ENCODE assay signal across 16 cellular contexts in the genomic region with DNA sequence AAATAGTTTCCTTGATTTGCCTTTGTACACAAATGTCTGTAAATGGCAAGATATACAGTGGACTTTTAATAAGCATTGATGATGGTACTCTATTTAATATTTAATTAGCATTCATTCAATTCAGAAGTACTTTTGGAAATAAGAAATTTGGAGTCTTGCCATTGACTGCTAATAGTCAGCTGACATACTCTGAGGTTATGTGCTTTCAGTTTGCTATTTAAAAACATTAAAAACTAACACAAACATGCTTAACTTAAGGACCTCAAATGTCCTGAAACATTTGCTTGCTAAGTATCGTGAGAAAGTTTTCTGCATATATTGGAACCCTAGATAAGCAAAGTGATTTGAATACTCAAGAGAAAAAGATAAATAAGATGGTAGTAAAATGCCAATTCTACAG.
DNase-seq lines count a peak whose midpoint lies in the region; ATAC-seq and TF ChIP-seq lines count a peak whose summit lies in the region.
"Had no signal": no experiment of that assay in that cellular context is flagged by ENCODE, and none has a peak within 500 bp of the region (broad histone marks: within the 10 kb centered on the region; RNA-seq: fewer than 3 reads in every experiment).

No MANE protein-coding gene starts in this region.

- no peak for ATAC-seq in GM21526 (IDR thresholded peaks at IDR 0.05; ENCODE audit: low FRiP score, unreplicated experiment)
- ATAC-seq in naive thymus-derived CD8-positive, alpha-beta T cell = no peak

- H3K27me3 ChIP-seq in adipocyte (replicated peaks; ENCODE audit: control insufficient read depth, insufficient read depth, low read length) (no peaks in the 10 kb centered on the region), endodermal cell (ENCODE audit: control insufficient read depth, insufficient read depth, low read length, poor library complexity, severe bottlenecking) (no peaks in the 10 kb centered on the region)
- H3K27me3 ChIP-seq: BE2C had no signal

- H3K9ac ChIP-seq in adipocyte (ENCODE audit: low read length) (no peak overlapping the region), endodermal cell (ENCODE audit: extremely low read depth, low read length, poor library complexity, severe bottlenecking) (no peak overlapping the region)

- TF ChIP-seq CTCF in endodermal cell (conservative IDR thresholded peaks at IDR 0.05) (no peak), fibroblast of villous mesenchyme (IDR thresholded peaks at IDR 0.05; ENCODE audit: insufficient read depth, low read depth, low read length) (no peak), retinal pigment epithelial cell (conservative IDR thresholded peaks at IDR 0.05; ENCODE audit: low read depth, low read length) (no peak)

- H3K9me3 ChIP-seq in adipocyte (ENCODE audit: control insufficient read depth, low read length) (no peaks in the 10 kb centered on the region), endodermal cell (ENCODE audit: control insufficient read depth, low read length) (no peaks in the 10 kb centered on the region)
- H3K9me3 ChIP-seq: BE2C had no signal

- H3K4me3 ChIP-seq in adipocyte (ENCODE audit: low read length) (peak overlapping the region; percentile 20), endodermal cell (ENCODE audit: low read length) (no peak overlapping the region), fibroblast of villous mesenchyme (ENCODE audit: low read depth, low read length) (no peak overlapping the region), retinal pigment epithelial cell (ENCODE audit: low read length) (no peak overlapping the region)

- POLR2A ChIA-PET in naive thymus-derived CD8-positive, alpha-beta T cell (lab: Charles Lee) = no interaction called here

- WGBS in endodermal cell (ENCODE audit: insufficient coverage in 1 of 2, insufficient read length in 1 of 2), 2 experiments = 91 to 100% methylated on average over 1 of the region's 1 CpG

- no peaks in the 10 kb centered on the region for H3K9me3 Mint-ChIP-seq in endodermal cell
- H3K9me3 Mint-ChIP-seq in naive thymus-derived CD8-positive, alpha-beta T cell = no peaks in the 10 kb centered on the region
- H3K9me3 Mint-ChIP-seq: CD4-positive, CD25-positive, alpha-beta regulatory T cell; CD8-positive, alpha-beta memory T cell; H9 had no signal

- H3K4me3 Mint-ChIP-seq in endodermal cell = no peak overlapping the region
- no peak overlapping the region for H3K4me3 Mint-ChIP-seq in naive thymus-derived CD8-positive, alpha-beta T cell
- H3K4me3 Mint-ChIP-seq: CD4-positive, CD25-positive, alpha-beta regulatory T cell; CD8-positive, alpha-beta memory T cell; H9 had no signal

- H3K27me3 Mint-ChIP-seq in endodermal cell (ENCODE audit: insufficient read depth) = no peaks in the 10 kb centered on the region
- H3K27me3 Mint-ChIP-seq in naive thymus-derived CD8-positive, alpha-beta T cell = no peaks in the 10 kb centered on the region
- H3K27me3 Mint-ChIP-seq: CD4-positive, CD25-positive, alpha-beta regulatory T cell; CD8-positive, alpha-beta memory T cell had no signal

- no peaks in the 10 kb centered on the region for H3K36me3 ChIP-seq in adipocyte (ENCODE audit: control insufficient read depth, insufficient read depth, low read length, severe bottlenecking)
- no peaks in the 10 kb centered on the region for H3K36me3 ChIP-seq in endodermal cell (ENCODE audit: control insufficient read depth, insufficient read depth, low read length)
- H3K36me3 ChIP-seq: BE2C had no signal

- H3K27ac Mint-ChIP-seq in endodermal cell = no peak overlapping the region
- H3K27ac Mint-ChIP-seq in naive thymus-derived CD8-positive, alpha-beta T cell = peak overlapping the region in 1 of 10 donors; percentile 40
- H3K27ac Mint-ChIP-seq: CD4-positive, CD25-positive, alpha-beta regulatory T cell; CD8-positive, alpha-beta memory T cell; H9 had no signal

- no peaks in the 10 kb centered on the region for H3K4me1 Mint-ChIP-seq in endodermal cell
- no peaks in the 10 kb centered on the region for H3K4me1 Mint-ChIP-seq in naive thymus-derived CD8-positive, alpha-beta T cell
- H3K4me1 Mint-ChIP-seq: CD4-positive, CD25-positive, alpha-beta regulatory T cell; CD8-positive, alpha-beta memory T cell; H9 had no signal

- no peaks in the 10 kb centered on the region for H3K36me3 Mint-ChIP-seq in endodermal cell (ENCODE audit: low read depth)
- H3K36me3 Mint-ChIP-seq in naive thymus-derived CD8-positive, alpha-beta T cell = peaks cover 0 to 21% (median 16%) of the 10 kb centered on the region in 3 donors

- peak overlapping the region; percentile 73 for H3K27ac ChIP-seq in endodermal cell (ENCODE audit: low read depth, low read length)
- H3K27ac ChIP-seq: HL-60 had no signal

- DNase-seq in adipocyte (ENCODE audit: low read depth) (no peak), endodermal cell (no peak), fibroblast of villous mesenchyme (ENCODE audit: low read depth) (peak; percentile 57), retinal pigment epithelial cell (ENCODE audit: low read depth) (peak; percentile 30), midbrain (lab: John Stamatoyannopoulos, UW) (no peak)
- DNase-seq in naive thymus-derived CD8-positive, alpha-beta T cell = no peak
- DNase-seq: ACHN; BE2C; C1 segment of cervical spinal cord; CD4-positive, CD25-positive, alpha-beta regulatory T cell; CD8-positive, alpha-beta memory T cell; COR-L47; GDM1; H9 had no signal

- H3K4me1 ChIP-seq in adipocyte (ENCODE audit: control insufficient read depth, insufficient read depth, low read length) (peaks cover 14% of the 10 kb centered on the region), endodermal cell (ENCODE audit: control insufficient read depth, insufficient read depth, low read length) (no peaks in the 10 kb centered on the region)

Comparison
In these comparisons a context has a peak if more than half of its experiments do, and no peak if none do; other contexts are left out.
1. DNase-seq: peak in fibroblast of villous mesenchyme (single experiment) and retinal pigment epithelial cell (single experiment); none in adipocyte (single experiment), endodermal cell (single experiment), midbrain (single experiment) and naive thymus-derived CD8-positive, alpha-beta T cell (0 of 10).